Comparison of ENCODE assay signal across 1 cellular context in the genomic region with DNA sequence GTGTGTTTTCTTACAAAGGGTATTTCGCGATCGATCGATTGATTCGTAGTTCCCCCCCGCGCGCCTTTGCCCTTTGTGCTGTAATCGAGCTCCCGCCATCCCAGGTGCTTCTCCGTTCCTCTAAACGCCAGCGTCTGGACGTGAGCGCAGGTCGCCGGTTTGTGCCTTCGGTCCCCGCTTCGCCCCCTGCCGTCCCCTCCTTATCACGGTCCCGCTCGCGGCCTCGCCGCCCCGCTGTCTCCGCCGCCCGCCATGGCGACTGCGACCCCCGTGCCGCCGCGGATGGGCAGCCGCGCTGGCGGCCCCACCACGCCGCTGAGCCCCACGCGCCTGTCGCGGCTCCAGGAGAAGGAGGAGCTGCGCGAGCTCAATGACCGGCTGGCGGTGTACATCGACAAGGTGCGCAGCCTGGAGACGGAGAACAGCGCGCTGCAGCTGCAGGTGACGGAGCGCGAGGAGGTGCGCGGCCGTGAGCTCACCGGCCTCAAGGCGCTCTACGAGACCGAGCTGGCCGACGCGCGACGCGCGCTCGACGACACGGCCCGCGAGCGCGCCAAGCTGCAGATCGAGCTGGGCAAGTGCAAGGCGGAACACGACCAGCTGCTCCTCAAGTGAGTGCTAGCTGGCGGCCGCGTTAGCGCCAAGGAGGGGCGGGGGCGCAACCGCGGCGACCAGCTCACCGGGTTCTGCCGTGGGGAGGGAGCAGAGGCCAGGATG.
A peak's percentile ranks its signal among the peaks of the same experiment; 100 is the strongest.
TF ChIP-seq lines count a peak whose summit lies in the region.

No MANE protein-coding gene starts in this region.

TF ChIP-seq in K562, 482 proteins besides CTCF, POLR2A, EP300 and RAD21 (continued from another document and continues in another):
- TF ChIP-seq ZNF444 (CRISPR knock-in tag; IDR thresholded peaks at IDR 0.05) (no peak), TBP (optimal IDR thresholded peaks at IDR 0.05; ENCODE audit: low read depth, low read length) (no peak), BRF1 (IDR thresholded peaks at IDR 0.05; ENCODE audit: borderline replicate concordance, extremely low read depth, insufficient read length) (no peak), CHD1 (IDR thresholded peaks at IDR 0.05; ENCODE audit: low read length) (peak; percentile 79), ZNF79 (CRISPR knock-in tag; IDR thresholded peaks at IDR 0.05; ENCODE audit: low read depth) (no peak), ZNF311 (CRISPR knock-in tag; IDR thresholded peaks at IDR 0.05) (no peak), SREBF2 (CRISPR knock-in tag; IDR thresholded peaks at IDR 0.05) (no peak), PCBP2 (IDR thresholded peaks at IDR 0.05; ENCODE audit: low read depth, low read length, poor library complexity, severe bottlenecking) (no peak), ZNF143 (CRISPR knock-in tag; IDR thresholded peaks at IDR 0.05) (no peak; the same call in 1 of the 2 replicates), FOXK1 (CRISPR knock-in tag; IDR thresholded peaks at IDR 0.05; ENCODE audit: borderline replicate concordance) (peak; percentile 77; the same call in 1 of the 2 replicates), ETV1 (tag; conservative IDR thresholded peaks at IDR 0.05; ENCODE audit: low read depth) (no peak), SMARCA5 (IDR thresholded peaks at IDR 0.05) (no peak), ZEB2 (IDR thresholded peaks at IDR 0.05) (no peak), ZNF263 (CRISPR knock-in tag; IDR thresholded peaks at IDR 0.05; ENCODE audit: borderline replicate concordance) (no peak), SPI1 (IDR thresholded peaks at IDR 0.05; ENCODE audit: borderline replicate concordance, low read depth, low read length) (no peak), MBD2 (IDR thresholded peaks at IDR 0.05; ENCODE audit: borderline replicate concordance, low read depth) (no peak), SETDB1 (IDR thresholded peaks at IDR 0.05; ENCODE audit: low read length) (no peak), POLR3G (IDR thresholded peaks at IDR 0.05; ENCODE audit: extremely low read depth, insufficient read length, insufficient replicate concordance) (no peak), ZSCAN29 (IDR thresholded peaks at IDR 0.05) (no peak), ZNF274 (IDR thresholded peaks at IDR 0.05; ENCODE audit: borderline replicate concordance, low read depth, low read length) (no peak), SP2 (IDR thresholded peaks at IDR 0.05; ENCODE audit: extremely low read depth, low read depth, low read length, poor library complexity, severe bottlenecking) (no peak), PRPF4 (IDR thresholded peaks at IDR 0.05; ENCODE audit: insufficient read depth, low read depth, low read length, poor library complexity, severe bottlenecking) (peak; percentile 44), FOXK2 (conservative IDR thresholded peaks at IDR 0.05 in 1 of 2, IDR thresholded peaks at IDR 0.05 in 1 of 2; ENCODE audit: low read depth in 2 of 2) (no peak), KLF1 (tag; IDR thresholded peaks at IDR 0.05) (no peak), ZNF57 (CRISPR knock-in tag; IDR thresholded peaks at IDR 0.05) (no peak), E4F1 (CRISPR knock-in tag; IDR thresholded peaks at IDR 0.05; ENCODE audit: borderline replicate concordance) (no peak), TEAD2 (tag; IDR thresholded peaks at IDR 0.05) (no peak), NR2F6 (CRISPR knock-in tag; IDR thresholded peaks at IDR 0.05) (no peak), ETS2 (tag; IDR thresholded peaks at IDR 0.05; ENCODE audit: borderline replicate concordance, poor library complexity, severe bottlenecking) (no peak), NFXL1 (CRISPR knock-in tag; IDR thresholded peaks at IDR 0.05) (no peak), SP1 (CRISPR knock-in tag; IDR thresholded peaks at IDR 0.05) (peak; percentile 12), TCFL5 (CRISPR knock-in tag; conservative IDR thresholded peaks at IDR 0.05) (no peak), ARID4B (CRISPR knock-in tag; IDR thresholded peaks at IDR 0.05) (peak; percentile 75)
- TF ChIP-seq, protein P1, sequence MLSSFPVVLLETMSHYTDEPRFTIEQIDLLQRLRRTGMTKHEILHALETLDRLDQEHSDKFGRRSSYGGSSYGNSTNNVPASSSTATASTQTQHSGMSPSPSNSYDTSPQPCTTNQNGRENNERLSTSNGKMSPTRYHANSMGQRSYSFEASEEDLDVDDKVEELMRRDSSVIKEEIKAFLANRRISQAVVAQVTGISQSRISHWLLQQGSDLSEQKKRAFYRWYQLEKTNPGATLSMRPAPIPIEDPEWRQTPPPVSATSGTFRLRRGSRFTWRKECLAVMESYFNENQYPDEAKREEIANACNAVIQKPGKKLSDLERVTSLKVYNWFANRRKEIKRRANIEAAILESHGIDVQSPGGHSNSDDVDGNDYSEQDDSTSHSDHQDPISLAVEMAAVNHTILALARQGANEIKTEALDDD (IDR thresholded peaks at IDR 0.05): no peak
- TF ChIP-seq, protein P2, sequence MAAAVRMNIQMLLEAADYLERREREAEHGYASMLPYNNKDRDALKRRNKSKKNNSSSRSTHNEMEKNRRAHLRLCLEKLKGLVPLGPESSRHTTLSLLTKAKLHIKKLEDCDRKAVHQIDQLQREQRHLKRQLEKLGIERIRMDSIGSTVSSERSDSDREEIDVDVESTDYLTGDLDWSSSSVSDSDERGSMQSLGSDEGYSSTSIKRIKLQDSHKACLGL (CRISPR knock-in tag; IDR thresholded peaks at IDR 0.05; ENCODE audit: borderline replicate concordance, poor library complexity, severe bottlenecking): no peak
- TF ChIP-seq, protein P3, sequence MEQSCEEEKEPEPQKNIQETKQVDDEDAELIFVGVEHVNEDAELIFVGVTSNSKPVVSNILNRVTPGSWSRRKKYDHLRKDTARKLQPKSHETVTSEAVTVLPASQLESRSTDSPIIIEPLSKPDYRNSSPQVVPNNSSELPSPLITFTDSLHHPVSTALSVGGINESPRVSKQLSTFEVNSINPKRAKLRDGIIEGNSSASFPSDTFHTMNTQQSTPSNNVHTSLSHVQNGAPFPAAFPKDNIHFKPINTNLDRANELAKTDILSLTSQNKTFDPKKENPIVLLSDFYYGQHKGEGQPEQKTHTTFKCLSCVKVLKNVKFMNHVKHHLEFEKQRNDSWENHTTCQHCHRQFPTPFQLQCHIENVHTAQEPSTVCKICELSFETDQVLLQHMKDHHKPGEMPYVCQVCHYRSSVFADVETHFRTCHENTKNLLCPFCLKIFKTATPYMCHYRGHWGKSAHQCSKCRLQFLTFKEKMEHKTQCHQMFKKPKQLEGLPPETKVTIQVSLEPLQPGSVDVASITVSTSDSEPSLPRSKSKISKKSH (CRISPR knock-in tag; IDR thresholded peaks at IDR 0.05): no peak
- TF ChIP-seq, protein P4, sequence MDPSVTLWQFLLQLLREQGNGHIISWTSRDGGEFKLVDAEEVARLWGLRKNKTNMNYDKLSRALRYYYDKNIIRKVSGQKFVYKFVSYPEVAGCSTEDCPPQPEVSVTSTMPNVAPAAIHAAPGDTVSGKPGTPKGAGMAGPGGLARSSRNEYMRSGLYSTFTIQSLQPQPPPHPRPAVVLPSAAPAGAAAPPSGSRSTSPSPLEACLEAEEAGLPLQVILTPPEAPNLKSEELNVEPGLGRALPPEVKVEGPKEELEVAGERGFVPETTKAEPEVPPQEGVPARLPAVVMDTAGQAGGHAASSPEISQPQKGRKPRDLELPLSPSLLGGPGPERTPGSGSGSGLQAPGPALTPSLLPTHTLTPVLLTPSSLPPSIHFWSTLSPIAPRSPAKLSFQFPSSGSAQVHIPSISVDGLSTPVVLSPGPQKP (CRISPR knock-in tag; IDR thresholded peaks at IDR 0.05): no peak
- TF ChIP-seq, protein P5, sequence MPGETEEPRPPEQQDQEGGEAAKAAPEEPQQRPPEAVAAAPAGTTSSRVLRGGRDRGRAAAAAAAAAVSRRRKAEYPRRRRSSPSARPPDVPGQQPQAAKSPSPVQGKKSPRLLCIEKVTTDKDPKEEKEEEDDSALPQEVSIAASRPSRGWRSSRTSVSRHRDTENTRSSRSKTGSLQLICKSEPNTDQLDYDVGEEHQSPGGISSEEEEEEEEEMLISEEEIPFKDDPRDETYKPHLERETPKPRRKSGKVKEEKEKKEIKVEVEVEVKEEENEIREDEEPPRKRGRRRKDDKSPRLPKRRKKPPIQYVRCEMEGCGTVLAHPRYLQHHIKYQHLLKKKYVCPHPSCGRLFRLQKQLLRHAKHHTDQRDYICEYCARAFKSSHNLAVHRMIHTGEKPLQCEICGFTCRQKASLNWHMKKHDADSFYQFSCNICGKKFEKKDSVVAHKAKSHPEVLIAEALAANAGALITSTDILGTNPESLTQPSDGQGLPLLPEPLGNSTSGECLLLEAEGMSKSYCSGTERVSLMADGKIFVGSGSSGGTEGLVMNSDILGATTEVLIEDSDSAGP (CRISPR knock-in tag; IDR thresholded peaks at IDR 0.05): no peak
- TF ChIP-seq, protein P6, sequence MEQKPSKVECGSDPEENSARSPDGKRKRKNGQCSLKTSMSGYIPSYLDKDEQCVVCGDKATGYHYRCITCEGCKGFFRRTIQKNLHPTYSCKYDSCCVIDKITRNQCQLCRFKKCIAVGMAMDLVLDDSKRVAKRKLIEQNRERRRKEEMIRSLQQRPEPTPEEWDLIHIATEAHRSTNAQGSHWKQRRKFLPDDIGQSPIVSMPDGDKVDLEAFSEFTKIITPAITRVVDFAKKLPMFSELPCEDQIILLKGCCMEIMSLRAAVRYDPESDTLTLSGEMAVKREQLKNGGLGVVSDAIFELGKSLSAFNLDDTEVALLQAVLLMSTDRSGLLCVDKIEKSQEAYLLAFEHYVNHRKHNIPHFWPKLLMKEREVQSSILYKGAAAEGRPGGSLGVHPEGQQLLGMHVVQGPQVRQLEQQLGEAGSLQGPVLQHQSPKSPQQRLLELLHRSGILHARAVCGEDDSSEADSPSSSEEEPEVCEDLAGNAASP (IDR thresholded peaks at IDR 0.05): no peak
- TF ChIP-seq, protein P7, sequence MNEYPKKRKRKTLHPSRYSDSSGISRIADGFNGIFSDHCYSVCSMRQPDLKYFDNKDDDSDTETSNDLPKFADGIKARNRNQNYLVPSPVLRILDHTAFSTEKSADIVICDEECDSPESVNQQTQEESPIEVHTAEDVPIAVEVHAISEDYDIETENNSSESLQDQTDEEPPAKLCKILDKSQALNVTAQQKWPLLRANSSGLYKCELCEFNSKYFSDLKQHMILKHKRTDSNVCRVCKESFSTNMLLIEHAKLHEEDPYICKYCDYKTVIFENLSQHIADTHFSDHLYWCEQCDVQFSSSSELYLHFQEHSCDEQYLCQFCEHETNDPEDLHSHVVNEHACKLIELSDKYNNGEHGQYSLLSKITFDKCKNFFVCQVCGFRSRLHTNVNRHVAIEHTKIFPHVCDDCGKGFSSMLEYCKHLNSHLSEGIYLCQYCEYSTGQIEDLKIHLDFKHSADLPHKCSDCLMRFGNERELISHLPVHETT (CRISPR knock-in tag; conservative IDR thresholded peaks at IDR 0.05 in 1 of 2, IDR thresholded peaks at IDR 0.05 in 1 of 2): no peak; a peak in 1 of 4 replicates
- TF ChIP-seq, protein P8, sequence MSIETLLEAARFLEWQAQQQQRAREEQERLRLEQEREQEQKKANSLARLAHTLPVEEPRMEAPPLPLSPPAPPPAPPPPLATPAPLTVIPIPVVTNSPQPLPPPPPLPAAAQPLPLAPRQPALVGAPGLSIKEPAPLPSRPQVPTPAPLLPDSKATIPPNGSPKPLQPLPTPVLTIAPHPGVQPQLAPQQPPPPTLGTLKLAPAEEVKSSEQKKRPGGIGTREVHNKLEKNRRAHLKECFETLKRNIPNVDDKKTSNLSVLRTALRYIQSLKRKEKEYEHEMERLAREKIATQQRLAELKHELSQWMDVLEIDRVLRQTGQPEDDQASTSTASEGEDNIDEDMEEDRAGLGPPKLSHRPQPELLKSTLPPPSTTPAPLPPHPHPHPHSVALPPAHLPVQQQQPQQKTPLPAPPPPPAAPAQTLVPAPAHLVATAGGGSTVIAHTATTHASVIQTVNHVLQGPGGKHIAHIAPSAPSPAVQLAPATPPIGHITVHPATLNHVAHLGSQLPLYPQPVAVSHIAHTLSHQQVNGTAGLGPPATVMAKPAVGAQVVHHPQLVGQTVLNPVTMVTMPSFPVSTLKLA (conservative IDR thresholded peaks at IDR 0.05): no peak
